1 cellular context compared by ENCODE assay signal in the genomic region with DNA sequence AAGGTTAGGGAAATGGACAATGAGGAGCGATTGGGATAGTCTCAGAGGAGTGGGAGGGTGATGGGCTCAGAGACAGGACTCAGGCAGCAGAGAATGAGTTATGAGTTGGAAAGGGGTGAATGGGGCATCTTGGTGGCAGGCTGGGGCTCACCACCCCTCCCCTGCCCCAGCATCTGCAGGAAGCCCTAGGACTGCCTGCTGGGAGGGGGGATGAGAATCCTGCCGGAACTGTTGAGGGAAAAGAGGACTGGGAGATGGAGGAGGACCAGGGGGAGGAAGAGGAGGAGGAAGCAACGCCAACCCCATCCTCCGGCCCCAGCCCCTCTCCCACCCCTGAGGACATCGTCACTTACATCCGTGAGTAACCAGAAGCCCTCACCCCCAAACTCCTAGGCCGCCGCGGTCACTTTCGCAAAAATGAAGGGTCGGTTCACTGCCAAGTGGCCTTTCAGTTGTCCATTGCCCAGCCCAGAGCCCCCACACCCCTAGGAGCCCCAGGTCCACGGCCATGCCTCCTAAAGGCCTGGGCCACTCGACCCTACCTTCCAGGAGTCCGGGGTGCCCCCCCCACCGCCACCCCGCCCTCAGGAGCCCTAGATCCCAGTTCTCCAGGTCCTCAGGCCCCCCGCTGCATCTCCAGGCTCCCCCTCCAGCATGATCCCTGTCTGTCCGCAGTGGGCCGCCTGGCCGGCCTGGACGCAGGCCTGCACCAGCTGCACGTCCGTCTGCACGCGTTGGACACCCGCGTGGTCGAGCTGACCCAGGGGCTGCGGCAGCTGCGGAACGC.
TF ChIP-seq lines count a peak whose summit lies in the region.

No MANE protein-coding gene starts in this region.

TF ChIP-seq in HepG2, 621 proteins besides CTCF, POLR2A, EP300 and RAD21:
- TF ChIP-seq PPARG (CRISPR knock-in tag; conservative IDR thresholded peaks at IDR 0.05) (no peak), AGO1 (IDR thresholded peaks at IDR 0.05; ENCODE audit: low read depth, low read length, poor library complexity, severe bottlenecking) (peak; percentile 29), ZNF3 (CRISPR knock-in tag; IDR thresholded peaks at IDR 0.05) (no peak), PHF21A (CRISPR knock-in tag; IDR thresholded peaks at IDR 0.05) (no peak), MTF2 (CRISPR knock-in tag; IDR thresholded peaks at IDR 0.05; ENCODE audit: borderline replicate concordance) (peak; percentile 90; the same call in 1 of the 2 replicates), GATAD2A (CRISPR knock-in tag; IDR thresholded peaks at IDR 0.05) (no peak), SALL1 (CRISPR knock-in tag; IDR thresholded peaks at IDR 0.05) (0 out of 2 replicates have a peak, but pooled peaks have one; percentile 8), BHLHE40 (IDR thresholded peaks at IDR 0.05; ENCODE audit: low read length) (0 out of 2 replicates have a peak, but pooled peaks have one; percentile 22), KLF6 (CRISPR knock-in tag; IDR thresholded peaks at IDR 0.05) (no peak), ZFX (CRISPR knock-in tag; IDR thresholded peaks at IDR 0.05; ENCODE audit: low read depth) (peak; percentile 35; the same call in 1 of the 2 replicates), ARNT2 (CRISPR knock-in tag; IDR thresholded peaks at IDR 0.05; ENCODE audit: low read depth) (0 out of 2 replicates have a peak, but pooled peaks have one; percentile 54), MYC (CRISPR knock-in tag; IDR thresholded peaks at IDR 0.05; ENCODE audit: borderline replicate concordance) (peak; percentile 39; the same call in 1 of the 2 replicates), ZZZ3 (CRISPR knock-in tag; IDR thresholded peaks at IDR 0.05; ENCODE audit: borderline replicate concordance) (no peak), ZNF160 (CRISPR knock-in tag; IDR thresholded peaks at IDR 0.05) (no peak), NFKB2 (CRISPR knock-in tag; IDR thresholded peaks at IDR 0.05; ENCODE audit: borderline replicate concordance) (no peak), HNRNPLL (IDR thresholded peaks at IDR 0.05; ENCODE audit: low read depth, low read length, poor library complexity, severe bottlenecking) (peak; percentile 75), CREM (IDR thresholded peaks at IDR 0.05) (no peak), CREM (CRISPR knock-in tag; IDR thresholded peaks at IDR 0.05) (no peak), STAG1 (CRISPR knock-in tag; IDR thresholded peaks at IDR 0.05) (no peak), ZNF451 (CRISPR knock-in tag; IDR thresholded peaks at IDR 0.05) (0 out of 2 replicates have a peak, but pooled peaks have one; percentile 27), ZNF879 (CRISPR knock-in tag; IDR thresholded peaks at IDR 0.05) (no peak), TEAD2 (CRISPR knock-in tag; IDR thresholded peaks at IDR 0.05) (no peak), KLF11 (CRISPR knock-in tag; IDR thresholded peaks at IDR 0.05) (no peak)
- TF ChIP-seq, protein P1, sequence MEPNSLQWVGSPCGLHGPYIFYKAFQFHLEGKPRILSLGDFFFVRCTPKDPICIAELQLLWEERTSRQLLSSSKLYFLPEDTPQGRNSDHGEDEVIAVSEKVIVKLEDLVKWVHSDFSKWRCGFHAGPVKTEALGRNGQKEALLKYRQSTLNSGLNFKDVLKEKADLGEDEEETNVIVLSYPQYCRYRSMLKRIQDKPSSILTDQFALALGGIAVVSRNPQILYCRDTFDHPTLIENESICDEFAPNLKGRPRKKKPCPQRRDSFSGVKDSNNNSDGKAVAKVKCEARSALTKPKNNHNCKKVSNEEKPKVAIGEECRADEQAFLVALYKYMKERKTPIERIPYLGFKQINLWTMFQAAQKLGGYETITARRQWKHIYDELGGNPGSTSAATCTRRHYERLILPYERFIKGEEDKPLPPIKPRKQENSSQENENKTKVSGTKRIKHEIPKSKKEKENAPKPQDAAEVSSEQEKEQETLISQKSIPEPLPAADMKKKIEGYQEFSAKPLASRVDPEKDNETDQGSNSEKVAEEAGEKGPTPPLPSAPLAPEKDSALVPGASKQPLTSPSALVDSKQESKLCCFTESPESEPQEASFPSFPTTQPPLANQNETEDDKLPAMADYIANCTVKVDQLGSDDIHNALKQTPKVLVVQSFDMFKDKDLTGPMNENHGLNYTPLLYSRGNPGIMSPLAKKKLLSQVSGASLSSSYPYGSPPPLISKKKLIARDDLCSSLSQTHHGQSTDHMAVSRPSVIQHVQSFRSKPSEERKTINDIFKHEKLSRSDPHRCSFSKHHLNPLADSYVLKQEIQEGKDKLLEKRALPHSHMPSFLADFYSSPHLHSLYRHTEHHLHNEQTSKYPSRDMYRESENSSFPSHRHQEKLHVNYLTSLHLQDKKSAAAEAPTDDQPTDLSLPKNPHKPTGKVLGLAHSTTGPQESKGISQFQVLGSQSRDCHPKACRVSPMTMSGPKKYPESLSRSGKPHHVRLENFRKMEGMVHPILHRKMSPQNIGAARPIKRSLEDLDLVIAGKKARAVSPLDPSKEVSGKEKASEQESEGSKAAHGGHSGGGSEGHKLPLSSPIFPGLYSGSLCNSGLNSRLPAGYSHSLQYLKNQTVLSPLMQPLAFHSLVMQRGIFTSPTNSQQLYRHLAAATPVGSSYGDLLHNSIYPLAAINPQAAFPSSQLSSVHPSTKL (CRISPR knock-in tag; IDR thresholded peaks at IDR 0.05), result 0 out of 2 replicates have a peak, but pooled peaks have one; percentile 11
